15 cellular contexts compared by ENCODE assay signal in the genomic region with DNA sequence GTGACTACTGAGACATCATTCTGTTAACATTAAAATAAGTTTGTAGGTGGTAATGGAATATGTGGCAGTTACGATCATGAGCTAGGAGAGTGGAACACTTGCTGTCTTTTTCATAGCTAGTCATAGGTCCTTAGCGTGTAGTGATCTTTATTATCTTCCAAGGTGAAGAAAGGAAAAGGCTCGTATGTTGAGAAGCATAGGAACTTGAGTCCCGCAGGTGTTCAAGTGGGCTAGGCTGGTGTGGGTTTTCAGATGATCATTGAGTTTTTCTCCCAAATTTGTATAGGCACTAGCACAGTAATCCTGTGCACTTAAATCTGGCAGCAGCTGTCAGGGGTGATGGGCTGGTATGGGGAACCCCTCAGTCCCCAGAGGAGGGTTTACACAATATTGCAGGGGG. TPM values are rescaled to one million over a fixed set of nuclear protein-coding genes. Genes with fewer than 3 reads are reported as not detected.
A peak's percentile ranks its signal among the peaks of the same experiment; 100 is the strongest.
DNase-seq lines count a peak whose midpoint lies in the region; ATAC-seq and TF ChIP-seq lines count a peak whose summit lies in the region.
"Had no signal": no experiment of that assay in that cellular context is flagged by ENCODE, and none has a peak within 500 bp of the region (broad histone marks: within the 10 kb centered on the region; RNA-seq: fewer than 3 reads in every experiment).

No MANE protein-coding gene starts in this region.

- H3K36me3 ChIP-seq in ACC112 (ENCODE audit: insufficient read depth, low read length) = peaks cover 79% of the 10 kb centered on the region
- H3K36me3 ChIP-seq in transverse colon = peaks cover 0 to 64% (median 27%) of the 10 kb centered on the region in 4 donors

- WGBS in transverse colon (ENCODE audit: low coverage in 1 of 2), 2 donors = 87 to 92% methylated on average over 4 of the region's 4 CpGs

- BruUV-seq in Calu3 (replicated peaks; lab: Mats Ljungman, UMichigan) = no TSS peak

- H3K27ac ChIP-seq in ACC112 (ENCODE audit: low read depth, low read length) = peak overlapping the region; percentile 69; the same call in 1 of the 2 replicates
- no peak overlapping the region for H3K27ac ChIP-seq in coronary artery
- no peak overlapping the region for H3K27ac ChIP-seq in transverse colon
- H3K27ac ChIP-seq: parathyroid adenoma, right lobe of liver, testis had no signal

- TF ChIP-seq CTCF in Calu3 (IDR thresholded peaks at IDR 0.05; ENCODE audit: unreplicated experiment) (no peak), coronary artery (IDR thresholded peaks at IDR 0.05) (no peak), transverse colon (IDR thresholded peaks at IDR 0.05) (no peak)

- no peaks in the 10 kb centered on the region for H3K9me3 ChIP-seq in transverse colon
- H3K9me3 ChIP-seq: right lobe of liver, testis had no signal

- peaks cover 67% of the 10 kb centered on the region for H3K79me2 ChIP-seq in ACC112 (ENCODE audit: control insufficient read depth, insufficient read depth, low read length, unreplicated experiment)
- H3K79me2 ChIP-seq: parathyroid adenoma had no signal

- peaks cover 88% of the 10 kb centered on the region for H3K36me3 Mint-ChIP-seq in Calu3 (ENCODE audit: insufficient read depth, unreplicated experiment)
- H3K36me3 Mint-ChIP-seq in activated naive CD8-positive, alpha-beta T cell treated with anti-CD3 and anti-CD28 coated beads for 36 hours = peaks cover 56% of the 10 kb centered on the region
- peaks cover 7 to 99% (median 50%) of the 10 kb centered on the region in 3 donors for H3K36me3 Mint-ChIP-seq in naive thymus-derived CD8-positive, alpha-beta T cell

- no peak overlapping the region for H2AFZ ChIP-seq in ACC112 (ENCODE audit: low read length, unreplicated experiment)
- H2AFZ ChIP-seq: parathyroid adenoma had no signal

- TF ChIP-seq EP300 in transverse colon (IDR thresholded peaks at IDR 0.05; ENCODE audit: low read depth) = no peak

- peaks cover 24% of the 10 kb centered on the region for H3K4me1 Mint-ChIP-seq in Calu3 (ENCODE audit: low read depth, unreplicated experiment)
- peaks cover 49% of the 10 kb centered on the region for H3K4me1 Mint-ChIP-seq in activated naive CD8-positive, alpha-beta T cell treated with anti-CD3 and anti-CD28 coated beads for 36 hours
- H3K4me1 Mint-ChIP-seq in naive thymus-derived CD8-positive, alpha-beta T cell = peaks cover 20 to 49% (median 44%) of the 10 kb centered on the region in 4 donors

- in situ Hi-C loops in transverse colon (cut with MboI; ENCODE audit: low pct_ligation_motif_present in 1 of 4, low pct_unique_long_range_greater_than_20kb in 1 of 4, low sequenced_read_pairs in 3 of 4) = no loop called here

- no peak overlapping the region for H3K4me3 ChIP-seq in ACC112 (ENCODE audit: low read depth, low read length)
- no peak overlapping the region for H3K4me3 ChIP-seq in coronary artery
- no peak overlapping the region for H3K4me3 ChIP-seq in transverse colon
- H3K4me3 ChIP-seq: right lobe of liver, testis had no signal

- CTCF ChIA-PET in Calu3 (lab: Charles Lee) = interaction anchor here (0.7 kb wide), 1 partner anchor 32 kb away, joined by 7 read pairs; no protein-coding TSS in a partner anchor

- ATAC-seq in naive thymus-derived CD8-positive, alpha-beta T cell = no peak
- ATAC-seq: right lobe of liver had no signal

- TF ChIP-seq POLR2A in transverse colon (IDR thresholded peaks at IDR 0.05) = no peak

- no peaks in the 10 kb centered on the region for H3K9me3 Mint-ChIP-seq in Calu3 (ENCODE audit: low read depth, unreplicated experiment)
- no peaks in the 10 kb centered on the region for H3K9me3 Mint-ChIP-seq in activated naive CD8-positive, alpha-beta T cell treated with anti-CD3 and anti-CD28 coated beads for 36 hours
- no peaks in the 10 kb centered on the region for H3K9me3 Mint-ChIP-seq in naive thymus-derived CD8-positive, alpha-beta T cell

- H3K27me3 Mint-ChIP-seq in Calu3 (ENCODE audit: unreplicated experiment) = no peaks in the 10 kb centered on the region
- no peaks in the 10 kb centered on the region for H3K27me3 Mint-ChIP-seq in activated naive CD8-positive, alpha-beta T cell treated with anti-CD3 and anti-CD28 coated beads for 36 hours
- no peaks in the 10 kb centered on the region for H3K27me3 Mint-ChIP-seq in naive thymus-derived CD8-positive, alpha-beta T cell

- intact Hi-C loops in Calu3 (cut with micrococcal nuclease; ENCODE audit: unreplicated experiment) (no loop called here), transverse colon (cut with DNase I; ENCODE audit: low total_unique reads) (no loop called here)

- peak overlapping the region; percentile 50 for H3K27ac Mint-ChIP-seq in Calu3 (ENCODE audit: unreplicated experiment)
- H3K27ac Mint-ChIP-seq in activated naive CD8-positive, alpha-beta T cell treated with anti-CD3 and anti-CD28 coated beads for 36 hours = peak overlapping the region; percentile 54
- peak overlapping the region in 7 of 10 donors; percentile 11 to 81 (median 40) for H3K27ac Mint-ChIP-seq in naive thymus-derived CD8-positive, alpha-beta T cell

- H3K4me3 Mint-ChIP-seq in Calu3 (ENCODE audit: low read depth, unreplicated experiment) = no peak overlapping the region
- H3K4me3 Mint-ChIP-seq in activated naive CD8-positive, alpha-beta T cell treated with anti-CD3 and anti-CD28 coated beads for 36 hours = no peak overlapping the region
- H3K4me3 Mint-ChIP-seq in naive thymus-derived CD8-positive, alpha-beta T cell = no peak overlapping the region

- POLR2A ChIA-PET in naive thymus-derived CD8-positive, alpha-beta T cell (lab: Charles Lee) = interaction anchor here (0.6 kb wide), 1 partner anchor 24 kb away, joined by 4 read pairs; no protein-coding TSS in a partner anchor

- H3K27me3 ChIP-seq in ACC112 (ENCODE audit: insufficient read depth, low read length) (no peaks in the 10 kb centered on the region), transverse colon (no peaks in the 10 kb centered on the region)
- H3K27me3 ChIP-seq: right lobe of liver, testis had no signal

- DNase-seq in Calu3 (no peak), NAMALWA (ENCODE audit: low spot score) (no peak), coronary artery (ENCODE audit: low spot score) (no peak), transverse colon (no peak)
- no peak for DNase-seq in activated naive CD8-positive, alpha-beta T cell treated with anti-CD3 and anti-CD28 coated beads for 36 hours
- DNase-seq in naive thymus-derived CD8-positive, alpha-beta T cell = no peak
- DNase-seq: activated CD8-positive, alpha-beta memory T cell treated with anti-CD3 and anti-CD28 coated beads, Interleukin-2, amount 50 U/mL, for 4 hours; activated naive CD4-positive, alpha-beta T cell; effector memory CD4-positive, alpha-beta T cell; NCI-H1417 treated with DMSO at 0.1 percent for 48 hours; NCI-H526 treated with DMSO at 0.1 percent for 48 hours; right lobe of liver; testis had no signal

- H3K4me1 ChIP-seq in ACC112 (ENCODE audit: control insufficient read depth, insufficient read depth, low read length, unreplicated experiment) (peaks cover 76% of the 10 kb centered on the region), transverse colon (peaks cover 0 to under 1% (median 0%) of the 10 kb centered on the region in 4 donors)
- H3K4me1 ChIP-seq: parathyroid adenoma, testis had no signal

RNA-seq across cellular contexts. Expression of gene SLC20A1, which starts 10.9 kb away (rescaled TPM):
- 71.7 and 84.5 TPM in 2 replicates for total RNA-seq in Calu3 (2022)
- 10 to 100 TPM; 81.8 to 84.6 TPM for total RNA-seq in activated naive CD8-positive, alpha-beta T cell treated with anti-CD3 and anti-CD28 coated beads for 36 hours
- total RNA-seq in naive thymus-derived CD8-positive, alpha-beta T cell = 10 to 100 TPM; 71.2 to 75.6 TPM
- 10 to 100 TPM; 17.0 to 33.7 (median 21.2) TPM for polyA plus RNA-seq in naive thymus-derived CD8-positive, alpha-beta T cell
- 100 to 1,000 TPM in 3 of 4 donors, 1 to 10 TPM in 1; 9.4 to 173 (median 148) TPM for total RNA-seq in transverse colon
